In genomic region chr10:1050145-1050544, GRCh38 we compare ENCODE assay signal across 8 cellular contexts. TPM values are rescaled to one million over a fixed set of nuclear protein-coding genes. Genes with fewer than 3 reads are reported as not detected.
DNase-seq lines count a peak whose midpoint lies in the region; ATAC-seq and TF ChIP-seq lines count a peak whose summit lies in the region.

No MANE protein-coding gene starts in this region.

- H3K36me3 ChIP-seq in BJ (ENCODE audit: control insufficient read depth, insufficient read depth, low read length): peaks cover 1% of the 10 kb centered on the region
- peaks cover 0 to 7% of the 10 kb centered on the region in 2 donors for H3K36me3 ChIP-seq in lung (ENCODE audit: control insufficient read depth in 2 of 2, insufficient read depth in 2 of 2, low read length in 2 of 2)

- DNase-seq in BJ (ENCODE audit: low read depth) (no peak), LNCaP clone FGC (ENCODE audit: low read depth) (no peak), astrocyte of the hippocampus (ENCODE audit: low read depth, low spot score) (peak; percentile 15), lung (ENCODE audit: low spot score) (no peak), HEK293T (ENCODE audit: extremely low spot score) (no peak)

- POLR2A ChIA-PET in BJ (lab: Charles Lee) (no interaction called here), HEK293T (lab: Yijun Ruan, JAX) (no interaction called here)

- H3K4me3 ChIP-seq in BJ (ENCODE audit: low read depth, low read length) (peak overlapping the region; percentile 78), LNCaP clone FGC (ENCODE audit: low read depth, low read length) (peak overlapping the region; percentile 81), lung (no peak overlapping the region)

- CTCF ChIA-PET in BJ (lab: Yijun Ruan, JAX) (interaction anchor here (1.8 kb wide), 1 partner anchor 13 kb away, joined by 5 read pairs; no protein-coding TSS in a partner anchor), HEK293T (lab: Yijun Ruan, JAX) (no interaction called here)

- H3K9me3 ChIP-seq in lung (ENCODE audit: control insufficient read depth in 2 of 2, insufficient read depth in 1 of 2, low read length in 1 of 2): peaks cover 0 to 2% of the 10 kb centered on the region in 2 donors

- peak overlapping the region; percentile 98 for H3K27ac ChIP-seq in lung (ENCODE audit: low read depth in 1 of 2, low read length in 1 of 2)

- H3K27me3 ChIP-seq in BJ (ENCODE audit: control insufficient read depth, insufficient read depth, low read length) (no peaks in the 10 kb centered on the region), lung (ENCODE audit: control insufficient read depth, insufficient read depth) (no peaks in the 10 kb centered on the region)

- ATAC-seq in lung (ENCODE audit: insufficient read depth, low FRiP score) (no peak), GM18861 (IDR thresholded peaks at IDR 0.05; ENCODE audit: unreplicated experiment) (no peak), HG03520 (IDR thresholded peaks at IDR 0.05; ENCODE audit: unreplicated experiment) (no peak), GM21529 (IDR thresholded peaks at IDR 0.05; ENCODE audit: unreplicated experiment) (no peak)

- H3K4me1 ChIP-seq in lung (ENCODE audit: control insufficient read depth in 2 of 2, insufficient read depth in 2 of 2, low read length in 2 of 2): peaks cover 6 to 9% of the 10 kb centered on the region in 2 donors

- 35 to 54% methylated on average over 5 of the region's 5 CpGs for WGBS in lung, 2 donors

- TF ChIP-seq CTCF in BJ (IDR thresholded peaks at IDR 0.05; ENCODE audit: insufficient read depth, low read depth, low read length) (no peak), LNCaP clone FGC (IDR thresholded peaks at IDR 0.05; ENCODE audit: control insufficient read depth, extremely low read depth, insufficient read depth) (no peak), lung (IDR thresholded peaks at IDR 0.05; ENCODE audit: control extremely low read depth, extremely low read depth) (no peak)

TF ChIP-seq in HEK293T, 16 proteins besides CTCF, POLR2A, EP300 and RAD21:
- TF ChIP-seq BHLHE40 (IDR thresholded peaks at IDR 0.05; ENCODE audit: borderline replicate concordance): no peak
- TF ChIP-seq LEF1 (IDR thresholded peaks at IDR 0.05; ENCODE audit: borderline replicate concordance): no peak
- TF ChIP-seq ELF4 (IDR thresholded peaks at IDR 0.05): no peak
- TF ChIP-seq TARDBP (IDR thresholded peaks at IDR 0.05): no peak
- TF ChIP-seq CTBP1 (IDR thresholded peaks at IDR 0.05; ENCODE audit: borderline replicate concordance): no peak
- no peak for TF ChIP-seq PKNOX1 (IDR thresholded peaks at IDR 0.05)
- TF ChIP-seq ZNF384 (IDR thresholded peaks at IDR 0.05): no peak
- no peak for TF ChIP-seq L3MBTL2 (conservative IDR thresholded peaks at IDR 0.05)
- TF ChIP-seq ARNT (IDR thresholded peaks at IDR 0.05): no peak
- no peak for TF ChIP-seq SP1 (IDR thresholded peaks at IDR 0.05)
- TF ChIP-seq FOXM1 (IDR thresholded peaks at IDR 0.05; ENCODE audit: borderline replicate concordance): no peak
- TF ChIP-seq HDGF (IDR thresholded peaks at IDR 0.05; ENCODE audit: borderline replicate concordance): no peak
- no peak for TF ChIP-seq FOXA1 (IDR thresholded peaks at IDR 0.05)
- no peak for TF ChIP-seq SUZ12 (IDR thresholded peaks at IDR 0.05)
- no peak for TF ChIP-seq FOXK2 (IDR thresholded peaks at IDR 0.05)
- no peak for TF ChIP-seq NFRKB (IDR thresholded peaks at IDR 0.05)

RNA-seq across cellular contexts. Expression of gene IDI1, which starts 1.2 kb away (rescaled TPM):
- polyA plus RNA-seq in BJ (2011; rRNA removed) (10.0 and 19.7 TPM in 2 replicates), lung (100 to 1,000 TPM in 1 of 2 donors, 10 to 100 TPM in 1; 44.4 to 123 TPM)
- 4.0 and 4.6 TPM in 2 replicates for polyA minus RNA-seq in BJ (2011; rRNA and poly(A)+ RNA removed)
- total RNA-seq in lung: 100 to 1,000 TPM in 1 of 2 donors, 10 to 100 TPM in 1; 60.0 to 173 TPM

RNA-seq across cellular contexts. Expression of gene WDR37, which starts 6.0 kb away (rescaled TPM):
- 10.9 and 12.7 TPM in 2 replicates for polyA plus RNA-seq in BJ (2011; rRNA removed)
- polyA minus RNA-seq in BJ (2011; rRNA and poly(A)+ RNA removed): 24.4 and 25.7 TPM in 2 replicates
- 10 to 100 TPM; 16.4 to 23.5 TPM for total RNA-seq in lung
- polyA plus RNA-seq in lung: 10 to 100 TPM in 1 of 2 donors, 1 to 10 TPM in 1; 6.6 to 10.9 TPM

RNA-seq across cellular contexts. Expression of gene IDI2, which starts 24.5 kb away (rescaled TPM):
- polyA plus RNA-seq in BJ (2011; rRNA removed) (not detected in 2 replicates), lung (under 1 TPM; 0.05 to 0.08 TPM)
- polyA minus RNA-seq in BJ (2011; rRNA and poly(A)+ RNA removed): not detected in 2 replicates
- under 1 TPM in 1 of 2 donors, not detected in 1; 0.18 TPM for total RNA-seq in lung
